1 cellular context compared by ENCODE assay signal in genomic region chr1:246978281-246978680, GRCh38.
TF ChIP-seq lines count a peak whose summit lies in the region.

No MANE protein-coding gene starts in this region.

TF ChIP-seq in H1, 55 proteins besides CTCF, POLR2A, EP300 and RAD21 (continued from another document):
- no peak for TF ChIP-seq CREB1 (IDR thresholded peaks at IDR 0.05)
- TF ChIP-seq JUND (IDR thresholded peaks at IDR 0.05; ENCODE audit: low read length): no peak
